Comparison of ENCODE assay signal across 12 cellular contexts in the genomic region with DNA sequence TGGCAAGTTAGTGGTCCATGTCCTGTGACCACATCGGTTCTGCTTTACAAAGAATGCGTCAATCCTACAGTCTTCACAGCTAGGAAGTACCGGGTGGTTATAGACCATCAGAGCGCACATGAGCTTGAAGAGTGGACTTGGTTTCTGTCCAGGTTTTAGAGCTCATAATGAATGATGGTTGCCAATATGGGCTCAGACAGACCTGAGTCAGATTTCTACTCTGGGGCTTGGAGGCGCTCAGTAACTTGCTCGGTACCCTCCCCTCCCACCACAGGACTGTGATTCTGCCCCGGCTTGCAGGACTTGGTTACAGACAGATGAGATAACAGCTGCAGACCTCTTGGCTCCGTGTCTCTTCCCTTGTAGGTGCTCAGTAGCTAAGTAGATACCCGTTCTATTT.
"Had no signal": no experiment of that assay in that cellular context is flagged by ENCODE, and none has a peak within 500 bp of the region (broad histone marks: within the 10 kb centered on the region; RNA-seq: fewer than 3 reads in every experiment).

No MANE protein-coding gene starts in this region.

- H3K27ac ChIP-seq: dorsolateral prefrontal cortex, esophagus squamous epithelium, left ventricle myocardium inferior, right atrium auricular region, tibial nerve had no signal

- DNase-seq: activated CD4-positive, alpha-beta T cell treated with anti-CD3 and anti-CD28 coated beads, Interleukin-2, amount 50 U/mL, for 4 hours; activated effector memory CD4-positive, alpha-beta T cell treated with anti-CD3 and anti-CD28 coated beads, Interleukin-2, amount 50 U/mL, for 16 hours; activated T-cell treated with anti-CD3 and anti-CD28 coated beads, Interleukin-2, amount 50 U/mL, for 24 hours; dorsolateral prefrontal cortex; esophagus squamous epithelium; foreskin fibroblast; left ventricle myocardium inferior; T-helper 2 cell had no signal

- H3K4me1 Mint-ChIP-seq: stimulated activated effector memory CD8-positive, alpha-beta T cell treated with anti-CD3 and anti-CD28 coated beads, Interleukin-12 subunit alpha, Interleukin-12 subunit beta, amount 100 ng/mL, for 72 hours had no signal

- ATAC-seq: activated naive CD4-positive, alpha-beta T cell treated with anti-CD3 and anti-CD28 coated beads, Interleukin-2, amount 50 U/mL, for 72 hours; stimulated activated effector memory CD8-positive, alpha-beta T cell treated with anti-CD3 and anti-CD28 coated beads, Interleukin-12 subunit alpha, Interleukin-12 subunit beta, amount 100 ng/mL, for 72 hours had no signal

- H3K9me3 ChIP-seq: left ventricle myocardium inferior, right atrium auricular region had no signal

- H3K27me3 ChIP-seq: esophagus squamous epithelium, right atrium auricular region, tibial nerve had no signal

- H3K27ac Mint-ChIP-seq: activated naive CD4-positive, alpha-beta T cell treated with anti-CD3 and anti-CD28 coated beads, Interleukin-2, amount 50 U/mL, for 72 hours; activated T-cell treated with anti-CD3 and anti-CD28 coated beads, Interleukin-2, amount 50 U/mL, for 24 hours; stimulated activated effector memory CD8-positive, alpha-beta T cell treated with anti-CD3 and anti-CD28 coated beads, Interleukin-12 subunit alpha, Interleukin-12 subunit beta, amount 100 ng/mL, for 72 hours had no signal

- H3K36me3 Mint-ChIP-seq: stimulated activated effector memory CD8-positive, alpha-beta T cell treated with anti-CD3 and anti-CD28 coated beads, Interleukin-12 subunit alpha, Interleukin-12 subunit beta, amount 100 ng/mL, for 72 hours had no signal

- H3K4me3 Mint-ChIP-seq: activated T-cell treated with anti-CD3 and anti-CD28 coated beads, Interleukin-2, amount 50 U/mL, for 24 hours; stimulated activated effector memory CD8-positive, alpha-beta T cell treated with anti-CD3 and anti-CD28 coated beads, Interleukin-12 subunit alpha, Interleukin-12 subunit beta, amount 100 ng/mL, for 72 hours had no signal

- H3K4me1 ChIP-seq: esophagus squamous epithelium, left ventricle myocardium inferior, right atrium auricular region had no signal

- H3K36me3 ChIP-seq: esophagus squamous epithelium, left ventricle myocardium inferior, right atrium auricular region, tibial nerve had no signal

- H3K9me3 Mint-ChIP-seq: stimulated activated effector memory CD8-positive, alpha-beta T cell treated with anti-CD3 and anti-CD28 coated beads, Interleukin-12 subunit alpha, Interleukin-12 subunit beta, amount 100 ng/mL, for 72 hours had no signal

- H3K4me3 ChIP-seq: dorsolateral prefrontal cortex, esophagus squamous epithelium, left ventricle myocardium inferior, right atrium auricular region, tibial nerve had no signal
